20 cellular contexts compared by ENCODE assay signal in the genomic region with DNA sequence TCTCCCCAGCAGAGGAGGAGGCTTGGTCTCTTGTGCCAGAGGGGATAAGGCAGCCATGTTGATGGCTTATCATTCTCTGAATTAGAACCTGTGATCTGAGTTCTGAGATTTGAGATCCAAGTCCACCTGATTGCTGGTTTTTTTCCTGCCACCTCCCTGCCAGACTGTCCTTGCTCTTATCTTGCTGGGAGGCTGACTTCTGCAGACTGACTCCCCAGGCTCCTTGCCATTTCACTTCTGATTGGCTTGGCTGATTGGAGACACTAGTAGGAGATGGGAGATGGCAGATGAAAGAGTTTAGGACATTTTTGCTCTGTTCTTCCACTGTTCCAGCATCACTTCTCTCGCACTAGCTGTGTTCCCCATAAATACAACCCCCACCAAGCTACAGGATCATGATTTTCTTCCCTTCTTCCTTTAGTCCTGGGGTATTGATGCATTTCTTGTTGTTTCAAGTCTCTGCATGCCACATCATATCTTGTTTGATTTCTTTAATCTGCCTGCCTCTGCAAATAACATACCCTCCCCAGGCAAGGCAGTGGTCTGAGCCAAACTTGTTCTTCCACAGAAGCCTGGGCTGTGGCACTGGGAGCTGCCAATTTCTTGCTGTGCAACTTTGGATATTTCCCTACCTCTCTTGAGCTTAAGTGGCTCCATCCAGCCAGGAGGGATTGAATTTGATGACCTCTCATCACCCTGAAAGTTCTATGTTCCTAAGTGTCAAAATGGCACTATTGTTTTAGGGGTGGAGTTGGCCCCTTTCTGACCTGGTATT. TPM values are rescaled to one million over a fixed set of nuclear protein-coding genes. Genes with fewer than 3 reads are reported as not detected.
"Had no signal": no experiment of that assay in that cellular context is flagged by ENCODE, and none has a peak within 500 bp of the region (broad histone marks: within the 10 kb centered on the region; RNA-seq: fewer than 3 reads in every experiment).

No MANE protein-coding gene starts in this region.

- DNase-seq: activated B cell treated with CpG ODN at 0.5 μM for 24 hours; activated CD4-positive, alpha-beta T cell treated with anti-CD3 and anti-CD28 coated beads, Interleukin-2, amount 50 U/mL, for 1 hour; activated CD8-positive, alpha-beta T cell treated with anti-CD3 and anti-CD28 coated beads for 36 hours; activated T-cell treated with anti-CD3 and anti-CD28 coated beads, Interleukin-2, amount 50 U/mL, for 4 hours; dermis blood vessel endothelial cell; effector CD4-positive, alpha-beta T cell; foreskin keratinocyte; stimulated activated CD4-positive, alpha-beta T cell treated with anti-CD3 and anti-CD28 coated beads, Interleukin-4, amount 100 ng/mL, for 24 hours; T-helper 17 cell; T1000 had no signal

- H3K4me1 ChIP-seq: foreskin keratinocyte had no signal

- FAIRE-seq: colon, islet of Langerhans had no signal

- H3K27me3 ChIP-seq: left lung had no signal

- H3K27ac ChIP-seq: foreskin keratinocyte, left lung had no signal

- H3K9me3 ChIP-seq: left lung had no signal

- ATAC-seq: activated CD8-positive, alpha-beta T cell treated with anti-CD3 and anti-CD28 coated beads for 36 hours; activated T-cell treated with anti-CD3 and anti-CD28 coated beads, Interleukin-2, amount 50 U/mL, for 4 hours; foreskin keratinocyte; stimulated activated effector memory CD8-positive, alpha-beta T cell treated with anti-CD3 and anti-CD28 coated beads, Interleukin-12 subunit alpha, Interleukin-12 subunit beta, amount 100 ng/mL, for 72 hours; T-helper 17 cell had no signal

- H3K36me3 ChIP-seq: heart right ventricle, left lung had no signal

RNA-seq across cellular contexts. Expression of a gene that starts 1.0 kb away (rescaled TPM):
- total RNA-seq: activated B cell treated with CpG ODN at 0.5 μM for 24 hours; activated CD8-positive, alpha-beta T cell treated with anti-CD3 and anti-CD28 coated beads for 36 hours; activated T-helper 2 cell treated with anti-CD3 and anti-CD28 coated beads, Interferon-gamma antibody, Interleukin-2, Interleukin-4, amounts not matched to agents 10 μg/mL and 5 μg/mL and 100 μg/mL, durations not matched to agents 14 hours and 24 hours and 36 hours; epithelial cell of proximal tubule; foreskin keratinocyte; glomerular endothelial cell; lung microvascular endothelial cell; osteoblast had no signal
- polyA plus RNA-seq: foreskin keratinocyte had no signal
